In the genomic region with DNA sequence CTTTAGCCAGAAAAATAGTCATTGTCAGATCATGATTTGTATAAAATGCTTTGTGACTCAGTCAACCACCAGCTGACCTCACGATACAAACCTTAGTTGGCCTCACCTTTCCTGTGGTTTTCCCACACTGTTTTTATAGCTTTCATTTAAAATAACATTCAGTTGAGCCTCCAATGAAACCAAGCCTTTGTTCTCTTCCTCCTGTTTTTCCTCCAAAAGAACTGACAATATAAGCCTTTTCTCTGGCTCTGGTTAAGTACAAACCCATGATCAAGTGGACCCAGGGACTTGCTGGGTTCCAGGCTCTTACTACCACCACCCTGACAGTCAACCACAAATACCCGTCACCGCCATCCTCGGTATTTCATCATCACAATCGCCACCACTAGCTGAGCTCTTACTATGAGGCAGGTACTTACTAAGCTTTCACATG, we compare ENCODE assay signal across 12 cellular contexts.
DNase-seq lines count a peak whose midpoint lies in the region; ATAC-seq and TF ChIP-seq lines count a peak whose summit lies in the region.
"Had no signal": no experiment of that assay in that cellular context is flagged by ENCODE, and none has a peak within 500 bp of the region (broad histone marks: within the 10 kb centered on the region; RNA-seq: fewer than 3 reads in every experiment).

No MANE protein-coding gene starts in this region.

- H3F3A ChIP-seq in SK-N-SH (replicated peaks; ENCODE audit: insufficient read depth): no peaks in the 10 kb centered on the region

- H3K9me2 ChIP-seq in SK-N-SH: no peaks in the 10 kb centered on the region

- 67% methylated on average over 5 of the region's 5 CpGs for WGBS in SK-N-SH (ENCODE audit: low lambda C conversion rate)
- WGBS in lower leg skin, 2 donors: 77 to 78% methylated on average over 5 of the region's 5 CpGs

- H2AFZ ChIP-seq in SK-N-SH (ENCODE audit: low read depth): no peak overlapping the region

- no peaks in the 10 kb centered on the region for H3K36me3 ChIP-seq in SK-N-SH (replicated peaks in 1 of 2; ENCODE audit: control insufficient read depth in 1 of 2, insufficient read depth in 2 of 2, low read length in 1 of 2)

- no peak for TF ChIP-seq EP300 in SK-N-SH (IDR thresholded peaks at IDR 0.05; ENCODE audit: borderline replicate concordance in 1 of 2, low read depth in 1 of 2, low read length in 1 of 2)

- no peak for TF ChIP-seq POLR2A in lower leg skin (IDR thresholded peaks at IDR 0.05)

- peak overlapping the region in 1 of 2 experiments; percentile 12; a peak in 1 of 4 replicates for H3K27ac ChIP-seq in SK-N-SH (ENCODE audit: low read depth in 2 of 2, low read length in 1 of 2)
- H3K27ac ChIP-seq: testis had no signal

- DNase-seq in SK-N-SH (no peak), OCI-M1 (lab: John Stamatoyannopoulos, UW) (peak; percentile 67), choroid plexus epithelial cell (ENCODE audit: low read depth) (peak; percentile 66), NCI-H524 (lab: John Stamatoyannopoulos, UW) (no peak), middle frontal gyrus (ENCODE audit: extremely low spot score, low spot score) (no peak), lower leg skin (ENCODE audit: low spot score in 2 of 2) (no peak)
- peak; percentile 25 to 37 for DNase-seq in stimulated activated CD4-positive, alpha-beta T cell treated with anti-CD3 and anti-CD28 coated beads, Interleukin-2, amount 100 ng/mL, for 48 hours
- DNase-seq: activated B cell treated with CpG ODN at 0.5 μM for 24 hours; endodermal cell; naive thymus-derived CD8-positive, alpha-beta T cell; testis had no signal

- H3K9ac ChIP-seq in SK-N-SH: no peak overlapping the region

- POLR2A ChIA-PET in SK-N-SH (lab: Yijun Ruan, JAX): no interaction called here

- no peak for ATAC-seq in SK-N-SH treated with all-trans-retinoic acid at 6 μM for 48 hours
- ATAC-seq: naive thymus-derived CD8-positive, alpha-beta T cell had no signal

- no peaks in the 10 kb centered on the region for H3K79me2 ChIP-seq in SK-N-SH (ENCODE audit: insufficient read depth)

- no peak for TF ChIP-seq CTCF in SK-N-SH (IDR thresholded peaks at IDR 0.05)
- no peak for TF ChIP-seq CTCF in choroid plexus epithelial cell (conservative IDR thresholded peaks at IDR 0.05; ENCODE audit: low read depth, low read length)
- TF ChIP-seq CTCF in lower leg skin (IDR thresholded peaks at IDR 0.05): no peak

- no peaks in the 10 kb centered on the region for H4K20me1 ChIP-seq in SK-N-SH (ENCODE audit: insufficient read depth)

- no peaks in the 10 kb centered on the region for H3K9me3 ChIP-seq in SK-N-SH
- H3K9me3 ChIP-seq: testis had no signal

- H3K4me1 ChIP-seq in SK-N-SH (ENCODE audit: control insufficient read depth in 1 of 2, insufficient read depth in 2 of 2, low read depth in 1 of 2, low read length in 1 of 2): no peaks in the 10 kb centered on the region
- H3K4me1 ChIP-seq: testis had no signal

- peak overlapping the region; percentile 21; the same call in 1 of the 2 replicates for H3K4me2 ChIP-seq in SK-N-SH

- H3K4me3 ChIP-seq in SK-N-SH (ENCODE audit: low read depth in 2 of 2, low read length in 1 of 2) (no peak overlapping the region), choroid plexus epithelial cell (ENCODE audit: low read depth, low read length) (no peak overlapping the region), lower leg skin (ENCODE audit: low read depth, poor library complexity, severe bottlenecking) (no peak overlapping the region)
- H3K4me3 ChIP-seq: testis had no signal

- H3K27me3 ChIP-seq in SK-N-SH (ENCODE audit: insufficient read depth): no peaks in the 10 kb centered on the region
- H3K27me3 ChIP-seq: testis had no signal

- TF ChIP-seq RAD21 in SK-N-SH (IDR thresholded peaks at IDR 0.05; ENCODE audit: low read length): no peak

- intact Hi-C loops in lower leg skin (cut with DNase I; ENCODE audit: low total_unique reads): no loop called here

- CTCF ChIA-PET in SK-N-SH (lab: Yijun Ruan, JAX): interaction anchor here (0.9 to 1.5 kb wide), 2 partner anchors 9 to 715 kb away, joined by 3 read pairs; no protein-coding TSS in a partner anchor

TF ChIP-seq in SK-N-SH, 30 proteins besides CTCF, POLR2A, EP300 and RAD21 (continues in another document):
- TF ChIP-seq SMC3 (IDR thresholded peaks at IDR 0.05; ENCODE audit: low read depth, low read length) (no peak), ZBTB33 (IDR thresholded peaks at IDR 0.05; ENCODE audit: borderline replicate concordance, low read depth) (no peak)

TF ChIP-seq in SK-N-SH treated with all-trans-retinoic acid at 6 μM for 48 hours, 23 proteins besides CTCF, POLR2A, EP300 and RAD21:
- TF ChIP-seq GLIS3 (CRISPR knock-in tag; IDR thresholded peaks at IDR 0.05) (no peak), ZNF8 (CRISPR knock-in tag; IDR thresholded peaks at IDR 0.05) (no peak), SNAI2 (CRISPR knock-in tag; IDR thresholded peaks at IDR 0.05) (no peak), BACH2 (CRISPR knock-in tag; IDR thresholded peaks at IDR 0.05; ENCODE audit: borderline replicate concordance) (no peak), OSR1 (CRISPR knock-in tag; IDR thresholded peaks at IDR 0.05) (no peak), PPARA (CRISPR knock-in tag; IDR thresholded peaks at IDR 0.05; ENCODE audit: borderline replicate concordance) (no peak), ZFP3 (CRISPR knock-in tag; IDR thresholded peaks at IDR 0.05) (no peak), ZNF70 (CRISPR knock-in tag; IDR thresholded peaks at IDR 0.05) (no peak), ZNF565 (CRISPR knock-in tag; conservative IDR thresholded peaks at IDR 0.05; ENCODE audit: low read depth) (no peak), ARNTL (CRISPR knock-in tag; IDR thresholded peaks at IDR 0.05; ENCODE audit: borderline replicate concordance, low read depth) (no peak)

Comparison
In these comparisons a context has a peak if more than half of its experiments do, and no peak if none do; other contexts are left out.
1. DNase-seq: peak in OCI-M1 (single experiment), choroid plexus epithelial cell (single experiment) and stimulated activated CD4-positive, alpha-beta T cell treated with anti-CD3 and anti-CD28 coated beads, Interleukin-2, amount 100 ng/mL, for 48 hours (2 of 2); none in SK-N-SH (single experiment), NCI-H524 (0 of 2), middle frontal gyrus (single experiment) and lower leg skin (0 of 2).